Comparison of ENCODE assay signal across 1 cellular context in genomic region chr2:43075054-43075593, GRCh38.
TF ChIP-seq lines count a peak whose summit lies in the region.

No MANE protein-coding gene starts in this region.

TF ChIP-seq in HepG2, 621 proteins besides CTCF, POLR2A, EP300 and RAD21 (continued from another document and continues in another):
- TF ChIP-seq ZNF276 (CRISPR knock-in tag; IDR thresholded peaks at IDR 0.05; ENCODE audit: low read depth) = no peak
- TF ChIP-seq CHD2 (IDR thresholded peaks at IDR 0.05; ENCODE audit: low read depth, low read length) = no peak
- no peak for TF ChIP-seq ZNF800 (CRISPR knock-in tag; IDR thresholded peaks at IDR 0.05)
- TF ChIP-seq ZNF33A (CRISPR knock-in tag; IDR thresholded peaks at IDR 0.05; ENCODE audit: borderline replicate concordance) = no peak
- no peak for TF ChIP-seq AGO1 (IDR thresholded peaks at IDR 0.05; ENCODE audit: low read depth, low read length, poor library complexity, severe bottlenecking)
- no peak for TF ChIP-seq CHD4 (IDR thresholded peaks at IDR 0.05; ENCODE audit: borderline replicate concordance, low read length)
- TF ChIP-seq GPN1 (CRISPR knock-in tag; IDR thresholded peaks at IDR 0.05; ENCODE audit: borderline replicate concordance) = no peak
- TF ChIP-seq ZC3H4 (CRISPR knock-in tag; IDR thresholded peaks at IDR 0.05; ENCODE audit: borderline replicate concordance) = no peak
- no peak for TF ChIP-seq FOXK1 (CRISPR knock-in tag; IDR thresholded peaks at IDR 0.05; ENCODE audit: borderline replicate concordance, low read depth)
- no peak for TF ChIP-seq MEF2D (CRISPR knock-in tag; IDR thresholded peaks at IDR 0.05)
- no peak for TF ChIP-seq FOXP1 (IDR thresholded peaks at IDR 0.05)
- TF ChIP-seq FOXP1 (CRISPR knock-in tag; IDR thresholded peaks at IDR 0.05) = 0 out of 2 replicates have a peak, but pooled peaks have one; percentile 49
- TF ChIP-seq SOX5 (CRISPR knock-in tag; IDR thresholded peaks at IDR 0.05; ENCODE audit: borderline replicate concordance) = 0 out of 2 replicates have a peak, but pooled peaks have one; percentile 24
- TF ChIP-seq ZNF484 (CRISPR knock-in tag; IDR thresholded peaks at IDR 0.05; ENCODE audit: borderline replicate concordance, low read depth) = no peak
- no peak for TF ChIP-seq MTA1 (CRISPR knock-in tag; IDR thresholded peaks at IDR 0.05; ENCODE audit: borderline replicate concordance)
- no peak for TF ChIP-seq SNRNP70 (IDR thresholded peaks at IDR 0.05; ENCODE audit: low read depth, low read length)
- no peak for TF ChIP-seq NKX3-1 (CRISPR knock-in tag; IDR thresholded peaks at IDR 0.05)
- no peak for TF ChIP-seq ATF6 (CRISPR knock-in tag; conservative IDR thresholded peaks at IDR 0.05)
- TF ChIP-seq ZNF234 (CRISPR knock-in tag; conservative IDR thresholded peaks at IDR 0.05) = no peak
- TF ChIP-seq NR2F2 (IDR thresholded peaks at IDR 0.05; ENCODE audit: borderline replicate concordance, low read depth) = no peak
- TF ChIP-seq CEBPZ (IDR thresholded peaks at IDR 0.05; ENCODE audit: low read length) = no peak
- peak; percentile 85 for TF ChIP-seq FOXA3 (CRISPR knock-in tag; IDR thresholded peaks at IDR 0.05)
- no peak for TF ChIP-seq ZZZ3 (CRISPR knock-in tag; IDR thresholded peaks at IDR 0.05; ENCODE audit: borderline replicate concordance)
- TF ChIP-seq ZNF609 (CRISPR knock-in tag; IDR thresholded peaks at IDR 0.05; ENCODE audit: borderline replicate concordance) = peak; percentile 27; the same call in 1 of the 2 replicates
- TF ChIP-seq RARA (CRISPR knock-in tag; IDR thresholded peaks at IDR 0.05) = peak; percentile 50
- TF ChIP-seq ZNF230 (CRISPR knock-in tag; IDR thresholded peaks at IDR 0.05) = no peak
- no peak for TF ChIP-seq GLI4 (CRISPR knock-in tag; IDR thresholded peaks at IDR 0.05; ENCODE audit: borderline replicate concordance)
- TF ChIP-seq RBM39 (IDR thresholded peaks at IDR 0.05; ENCODE audit: low read depth, low read length, poor library complexity, severe bottlenecking) = no peak
- TF ChIP-seq ZNF235 (CRISPR knock-in tag; IDR thresholded peaks at IDR 0.05; ENCODE audit: borderline replicate concordance) = no peak
- TF ChIP-seq SOX13 (IDR thresholded peaks at IDR 0.05) = no peak
- TF ChIP-seq SOX13 (CRISPR knock-in tag; conservative IDR thresholded peaks at IDR 0.05 in 1 of 2, IDR thresholded peaks at IDR 0.05 in 1 of 2) = peak in 1 of 2 experiments; percentile 38; a peak in 1 of 4 replicates
- peak; percentile 35; the same call in 1 of the 2 replicates for TF ChIP-seq TFDP1 (CRISPR knock-in tag; IDR thresholded peaks at IDR 0.05; ENCODE audit: borderline replicate concordance)
- TF ChIP-seq SRY (CRISPR knock-in tag; IDR thresholded peaks at IDR 0.05) = no peak
- no peak for TF ChIP-seq DNMT3B (CRISPR knock-in tag; conservative IDR thresholded peaks at IDR 0.05)
- peak; percentile 10; the same call in 1 of the 2 replicates for TF ChIP-seq RXRB (CRISPR knock-in tag; IDR thresholded peaks at IDR 0.05; ENCODE audit: borderline replicate concordance)
- TF ChIP-seq FOXA1 (IDR thresholded peaks at IDR 0.05) = peak; percentile 67
- TF ChIP-seq FOXA1 (CRISPR knock-in tag; IDR thresholded peaks at IDR 0.05) = peak; percentile 82
- no peak for TF ChIP-seq TBL1XR1 (IDR thresholded peaks at IDR 0.05; ENCODE audit: borderline replicate concordance, low read length, partially characterized antibody)
- TF ChIP-seq ZNF432 (CRISPR knock-in tag; IDR thresholded peaks at IDR 0.05; ENCODE audit: borderline replicate concordance) = no peak
- no peak for TF ChIP-seq SMAD1 (CRISPR knock-in tag; IDR thresholded peaks at IDR 0.05; ENCODE audit: borderline replicate concordance, low read depth)
- TF ChIP-seq SP2 (CRISPR knock-in tag; IDR thresholded peaks at IDR 0.05) = no peak
- peak; percentile 27; the same call in 1 of the 2 replicates for TF ChIP-seq ELF3 (CRISPR knock-in tag; IDR thresholded peaks at IDR 0.05)
- no peak for TF ChIP-seq ZNF101 (CRISPR knock-in tag; IDR thresholded peaks at IDR 0.05; ENCODE audit: borderline replicate concordance, low read depth)
- TF ChIP-seq GATA4 (IDR thresholded peaks at IDR 0.05; ENCODE audit: borderline replicate concordance, low read depth) = no peak
- TF ChIP-seq ATF7-NPFF (CRISPR knock-in tag; IDR thresholded peaks at IDR 0.05; ENCODE audit: low read depth) = no peak
- peak; percentile 19; the same call in 1 of the 2 replicates for TF ChIP-seq ARID3A (IDR thresholded peaks at IDR 0.05; ENCODE audit: low read depth, low read length)
- no peak for TF ChIP-seq SP5 (CRISPR knock-in tag; IDR thresholded peaks at IDR 0.05; ENCODE audit: borderline replicate concordance, low read depth)
- no peak for TF ChIP-seq ZFP91 (CRISPR knock-in tag; IDR thresholded peaks at IDR 0.05; ENCODE audit: borderline replicate concordance)
